10 cellular contexts compared by ENCODE assay signal in genomic region chr2:101983928-101984327, GRCh38. TPM values are rescaled to one million over a fixed set of nuclear protein-coding genes. Genes with fewer than 3 reads are reported as not detected.
DNase-seq lines count a peak whose midpoint lies in the region; TF ChIP-seq lines count a peak whose summit lies in the region.
"Had no signal": no experiment of that assay in that cellular context is flagged by ENCODE, and none has a peak within 500 bp of the region (broad histone marks: within the 10 kb centered on the region; RNA-seq: fewer than 3 reads in every experiment).

No MANE protein-coding gene starts in this region.

- H3K4me1 ChIP-seq in cardiac muscle cell (ENCODE audit: low read depth) (no peaks in the 10 kb centered on the region), ascending aorta (peaks cover 0 to 4% of the 10 kb centered on the region in 2 donors)

- no peaks in the 10 kb centered on the region for H3K36me3 ChIP-seq in cardiac muscle cell
- no peaks in the 10 kb centered on the region for H3K36me3 ChIP-seq in ascending aorta

- DNase-seq in cardiac muscle cell (ENCODE audit: low read depth in 1 of 2, low spot score in 1 of 2) (no peak), cardiac septum (ENCODE audit: low spot score) (no peak), ascending aorta (ENCODE audit: low spot score in 2 of 2) (no peak), iris pigment epithelial cell (ENCODE audit: low read depth) (peak; percentile 23), mesenteric fat pad (ENCODE audit: low spot score) (no peak), NK-92 (lab: John Stamatoyannopoulos, UW; ENCODE audit: unreplicated experiment) (no peak), NCI-H345 treated with DMSO at 0.1 percent for 48 hours (lab: John Stamatoyannopoulos, UW; ENCODE audit: unreplicated experiment) (no peak)
- no peak for DNase-seq in stimulated activated CD8-positive, alpha-beta memory T cell treated with anti-CD3 and anti-CD28 coated beads, Interleukin-4, amount 100 ng/mL, for 48 hours
- DNase-seq: activated CD4-positive, alpha-beta T cell treated with anti-CD3 and anti-CD28 coated beads for 4 hours had no signal

- H3K4me3 ChIP-seq in cardiac muscle cell (no peak overlapping the region), ascending aorta (no peak overlapping the region)
- H3K4me3 ChIP-seq: lung had no signal

- intact Hi-C loops in cardiac septum (cut with DNase I) (loop anchor here (10.0 kb wide), 1 partner anchor 99 kb away; no protein-coding TSS in a partner anchor), ascending aorta (cut with DNase I) (no loop called here)

- TF ChIP-seq CTCF in cardiac muscle cell (IDR thresholded peaks at IDR 0.05; ENCODE audit: low read depth, low read length) (peak; percentile 45), ascending aorta (IDR thresholded peaks at IDR 0.05) (peak in 2 of 3 experiments; percentile 9 to 17)

- H3K27me3 ChIP-seq in cardiac muscle cell (no peaks in the 10 kb centered on the region), ascending aorta (no peaks in the 10 kb centered on the region)

- H3K9me3 ChIP-seq in cardiac muscle cell (ENCODE audit: low read depth) (no peaks in the 10 kb centered on the region), ascending aorta (no peaks in the 10 kb centered on the region)

- H3K27ac ChIP-seq in cardiac muscle cell: no peak overlapping the region
- H3K27ac ChIP-seq in ascending aorta: no peak overlapping the region

RNA-seq across cellular contexts. Expression of gene IL1R2, which starts 7.8 kb away (rescaled TPM):
- not detected in 2 replicates for total RNA-seq in cardiac muscle cell
- polyA plus RNA-seq in cardiac muscle cell: not detected in 2 replicates
- 1.0 TPM for total RNA-seq in cardiac septum
- total RNA-seq in ascending aorta: 25.4 TPM
- total RNA-seq in mesenteric fat pad: 101 TPM

Comparison
In these comparisons a context has a peak if more than half of its experiments do, and no peak if none do; other contexts are left out.
1. RNA of gene IL1R2, which starts 7.8 kb away (total RNA-seq): 101 TPM in mesenteric fat pad (single experiment) and 25.4 TPM in ascending aorta (single experiment); 1.0 TPM in cardiac septum (single experiment) and not detected in cardiac muscle cell; every median in the first group is over 10 times any median in the second.